In genomic region chr10:92691042-92691590, GRCh38 we compare ENCODE assay signal across 9 cellular contexts. TPM values are rescaled to one million over a fixed set of nuclear protein-coding genes. Genes with fewer than 3 reads are reported as not detected.
DNase-seq lines count a peak whose midpoint lies in the region; ATAC-seq and TF ChIP-seq lines count a peak whose summit lies in the region.
"Had no signal": no experiment of that assay in that cellular context is flagged by ENCODE, and none has a peak within 500 bp of the region (broad histone marks: within the 10 kb centered on the region; RNA-seq: fewer than 3 reads in every experiment).

No MANE protein-coding gene starts in this region.

- intact Hi-C loops in left ventricle myocardium superior (cut with micrococcal nuclease) (no loop called here), gastrocnemius medialis (cut with DNase I; ENCODE audit: low total_unique reads) (loop anchor here (10.0 kb wide), 1 partner anchor 134 kb away; no protein-coding TSS in a partner anchor)

- peaks cover 36% of the 10 kb centered on the region for H3K4me1 ChIP-seq in GM23338 (ENCODE audit: insufficient read depth)
- peaks cover 0 to 6% of the 10 kb centered on the region in 2 donors for H3K4me1 ChIP-seq in gastrocnemius medialis

- no peaks in the 10 kb centered on the region for H3K36me3 ChIP-seq in GM23338 (ENCODE audit: insufficient read depth)
- H3K36me3 ChIP-seq in gastrocnemius medialis: no peaks in the 10 kb centered on the region

- peak overlapping the region; percentile 69 for H3K4me3 Mint-ChIP-seq in GM23338
- H3K4me3 Mint-ChIP-seq in activated CD4-positive, alpha-beta memory T cell treated with anti-CD3 and anti-CD28 coated beads, Interleukin-2, amount 10 ng/mL, durations not matched to agents 7 days and 5 days: peak overlapping the region; percentile 57

- H3K27me3 Mint-ChIP-seq in GM23338 (ENCODE audit: insufficient read depth, low read depth, poor library complexity): peaks cover 83% of the 10 kb centered on the region
- peaks cover 71% of the 10 kb centered on the region for H3K27me3 Mint-ChIP-seq in activated CD4-positive, alpha-beta memory T cell treated with anti-CD3 and anti-CD28 coated beads, Interleukin-2, amount 10 ng/mL, durations not matched to agents 7 days and 5 days

- ATAC-seq in GM23338 (peak; percentile 12), left ventricle myocardium superior (no peak), gastrocnemius medialis (peak in 1 of 2 donors; percentile 73), GM21619 (IDR thresholded peaks at IDR 0.05; ENCODE audit: unreplicated experiment) (no peak), GM18858 (IDR thresholded peaks at IDR 0.05; ENCODE audit: unreplicated experiment) (no peak), GM21528 (IDR thresholded peaks at IDR 0.05; ENCODE audit: low FRiP score, unreplicated experiment) (no peak)

- no peaks in the 10 kb centered on the region for H3K79me2 ChIP-seq in GM23338 (replicated peaks; ENCODE audit: insufficient read depth)

- peak overlapping the region; percentile 83 for H3K4me2 ChIP-seq in GM23338

- peaks cover 13% of the 10 kb centered on the region for H4K20me1 ChIP-seq in GM23338 (replicated peaks; ENCODE audit: insufficient read depth)

- H3K27ac ChIP-seq in GM23338 (ENCODE audit: low read depth) (no peak overlapping the region), gastrocnemius medialis (peak overlapping the region; percentile 42 to 77 (median 74))

- DNase-seq in GM23338 (ENCODE audit: low spot score) (peak; percentile 79), left ventricle myocardium superior (peak; percentile 50), gastrocnemius medialis (no peak), glomerular visceral epithelial cell (ENCODE audit: extremely low spot score) (no peak)
- no peak for DNase-seq in activated CD4-positive, alpha-beta memory T cell treated with anti-CD3 and anti-CD28 coated beads, Interleukin-2, amount 10 ng/mL, durations not matched to agents 7 days and 5 days
- DNase-seq: small intestine had no signal

- peak overlapping the region; percentile 17; the same call in 1 of the 2 replicates for H2AFZ ChIP-seq in GM23338

- no peaks in the 10 kb centered on the region for H3K9me2 ChIP-seq in GM23338 (ENCODE audit: insufficient read depth)

- TF ChIP-seq CTCF in GM23338 (conservative IDR thresholded peaks at IDR 0.05; ENCODE audit: low read depth in 2 of 2) (no peak), gastrocnemius medialis (IDR thresholded peaks at IDR 0.05 in 4 of 5, conservative IDR thresholded peaks at IDR 0.05 in 1 of 5) (no peak)

- no peaks in the 10 kb centered on the region for H3K9me3 ChIP-seq in gastrocnemius medialis

- POLR2A ChIA-PET in activated CD4-positive, alpha-beta memory T cell treated with anti-CD3 and anti-CD28 coated beads, Interleukin-2, amount 10 ng/mL, durations not matched to agents 7 days and 5 days (lab: Charles Lee): interaction anchor here (0.7 to 2.7 kb wide), 7 partner anchors 9 to 893 kb away, joined by 3 to 17 read pairs (median 3); partner anchors contain the start of genes EXOC6 and TNKS2

- no peaks in the 10 kb centered on the region for H3K9me3 Mint-ChIP-seq in GM23338
- H3K9me3 Mint-ChIP-seq in activated CD4-positive, alpha-beta memory T cell treated with anti-CD3 and anti-CD28 coated beads, Interleukin-2, amount 10 ng/mL, durations not matched to agents 7 days and 5 days: no peaks in the 10 kb centered on the region

- CTCF ChIA-PET in activated CD4-positive, alpha-beta memory T cell treated with anti-CD3 and anti-CD28 coated beads, Interleukin-2, amount 10 ng/mL, durations not matched to agents 7 days and 5 days (lab: Charles Lee): no interaction called here

- peaks cover 36% of the 10 kb centered on the region for H3K4me1 Mint-ChIP-seq in GM23338
- peaks cover 23% of the 10 kb centered on the region for H3K4me1 Mint-ChIP-seq in activated CD4-positive, alpha-beta memory T cell treated with anti-CD3 and anti-CD28 coated beads, Interleukin-2, amount 10 ng/mL, durations not matched to agents 7 days and 5 days

- H3F3A ChIP-seq in GM23338 (replicated peaks; ENCODE audit: low read depth): peaks cover 40% of the 10 kb centered on the region

- peak overlapping the region; percentile 56 for H3K4me3 ChIP-seq in GM23338
- H3K4me3 ChIP-seq in gastrocnemius medialis: peak overlapping the region; percentile 38 to 65 (median 50)

- H3K27me3 ChIP-seq in GM23338 (ENCODE audit: insufficient read depth) (peaks cover 99% of the 10 kb centered on the region), gastrocnemius medialis (peaks cover 40 to 65% (median 49%) of the 10 kb centered on the region in 3 donors)

- in situ Hi-C loops in gastrocnemius medialis (cut with MboI; ENCODE audit: low sequenced_read_pairs in 4 of 4): no loop called here

- H3K36me3 Mint-ChIP-seq in GM23338 (ENCODE audit: low read depth): no peaks in the 10 kb centered on the region; the same call in 2 of the 3 replicates
- peaks cover 5% of the 10 kb centered on the region for H3K36me3 Mint-ChIP-seq in activated CD4-positive, alpha-beta memory T cell treated with anti-CD3 and anti-CD28 coated beads, Interleukin-2, amount 10 ng/mL, durations not matched to agents 7 days and 5 days (ENCODE audit: low read depth)

- no peak overlapping the region for H3K27ac Mint-ChIP-seq in GM23338
- no peak overlapping the region for H3K27ac Mint-ChIP-seq in activated CD4-positive, alpha-beta memory T cell treated with anti-CD3 and anti-CD28 coated beads, Interleukin-2, amount 10 ng/mL, durations not matched to agents 7 days and 5 days

- no peak for TF ChIP-seq POLR2A in gastrocnemius medialis (IDR thresholded peaks at IDR 0.05)

TF ChIP-seq in GM23338, 12 proteins besides CTCF, POLR2A, EP300 and RAD21 (continues in another document):
- no peak for TF ChIP-seq ZNF462 (CRISPR knock-in tag; IDR thresholded peaks at IDR 0.05)

RNA-seq across cellular contexts. Expression of gene HHEX, which starts 1.4 kb away (rescaled TPM):
- total RNA-seq in GM23338 (2014; rRNA removed; shearing (Covaris generic)): 0.39 and 0.59 TPM in 2 replicates
- polyA plus RNA-seq in GM23338 (2016; fragmentation: Nextera tagmentation; extraction: Ambion mirVana): 0.99 and 2.0 TPM in 2 replicates
- under 1 TPM; 0.13 to 0.23 TPM for total RNA-seq in activated CD4-positive, alpha-beta memory T cell treated with anti-CD3 and anti-CD28 coated beads, Interleukin-2, amount 10 ng/mL, durations not matched to agents 7 days and 5 days
- 2.7 TPM for total RNA-seq in left ventricle myocardium superior
- total RNA-seq in gastrocnemius medialis: 1 to 10 TPM in 1 of 4 donors, under 1 TPM in 2, not detected in 1; 0.82 to 1.8 (median 0.84) TPM

Comparison
In these comparisons a context has a peak if more than half of its experiments do, and no peak if none do; other contexts are left out.
1. DNase-seq: peak in GM23338 (single experiment) and left ventricle myocardium superior (single experiment); none in activated CD4-positive, alpha-beta memory T cell treated with anti-CD3 and anti-CD28 coated beads, Interleukin-2, amount 10 ng/mL, durations not matched to agents 7 days and 5 days (single experiment), gastrocnemius medialis (0 of 2) and glomerular visceral epithelial cell (single experiment).